Comparison of ENCODE assay signal across 16 cellular contexts in the genomic region with DNA sequence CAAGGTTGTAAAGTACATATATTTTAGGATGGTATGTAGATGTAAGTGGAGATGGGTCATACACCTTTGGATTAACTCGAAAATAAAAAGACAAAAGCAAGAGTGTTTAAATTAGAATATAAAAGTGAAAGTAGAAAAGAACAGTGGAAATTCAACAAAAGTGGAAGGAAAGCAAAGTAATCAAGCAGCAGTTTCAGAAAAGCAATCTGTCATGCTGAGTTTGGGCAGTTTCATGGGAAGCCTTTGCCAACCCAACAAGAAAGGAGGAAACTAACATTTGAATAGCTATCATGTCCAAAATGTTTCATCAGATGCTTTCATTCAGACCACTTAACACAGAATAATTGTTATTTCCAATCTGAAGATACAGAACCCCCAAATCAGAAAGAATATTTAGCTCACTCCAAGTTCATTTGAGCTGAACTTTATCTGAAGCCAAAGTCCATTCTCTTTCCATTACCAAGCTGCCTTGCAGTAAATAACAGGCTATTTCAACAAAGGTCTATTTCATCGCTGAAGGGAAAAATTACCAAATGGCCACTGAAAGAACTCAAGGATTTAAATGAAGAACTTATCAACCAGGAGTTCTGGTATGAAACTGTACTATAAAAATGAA. TPM values are rescaled to one million over a fixed set of nuclear protein-coding genes. Genes with fewer than 3 reads are reported as not detected.
A peak's percentile ranks its signal among the peaks of the same experiment; 100 is the strongest.
DNase-seq lines count a peak whose midpoint lies in the region; ATAC-seq and TF ChIP-seq lines count a peak whose summit lies in the region.
"Had no signal": no experiment of that assay in that cellular context is flagged by ENCODE, and none has a peak within 500 bp of the region (broad histone marks: within the 10 kb centered on the region; RNA-seq: fewer than 3 reads in every experiment).

No MANE protein-coding gene starts in this region.

- dilution Hi-C loops in IMR-90 (cut with HindIII; ENCODE audit: low sequenced_read_pairs, unreplicated experiment), result no loop called here

- peak overlapping the region; percentile 64; the same call in 1 of the 2 replicates for H2BK20ac ChIP-seq in IMR-90 (ENCODE audit: low read depth, low read length)

- H3K56ac ChIP-seq in IMR-90 (ENCODE audit: extremely low read depth, insufficient read depth, low read length), result no peak overlapping the region

- H2AK9ac ChIP-seq in IMR-90 (replicated peaks; ENCODE audit: low read depth, low read length, poor library complexity), result no peak overlapping the region

- H3K27me3 ChIP-seq in DND-41 (ENCODE audit: insufficient read depth, low read length, poor library complexity) (no peaks in the 10 kb centered on the region), IMR-90 (ENCODE audit: control insufficient read depth, insufficient read depth, low read length) (no peaks in the 10 kb centered on the region)

- H3K9me3 ChIP-seq in DND-41 (ENCODE audit: insufficient read depth, low read length, severe bottlenecking) (no peaks in the 10 kb centered on the region), IMR-90 (ENCODE audit: control insufficient read depth, insufficient read depth, low read length) (no peaks in the 10 kb centered on the region)

- TF ChIP-seq RAD21 in IMR-90 (IDR thresholded peaks at IDR 0.05; ENCODE audit: low read length), result no peak

- H3K27ac ChIP-seq in DND-41 (ENCODE audit: low read length) (peak overlapping the region; percentile 95), IMR-90 (ENCODE audit: insufficient read depth, low read length) (no peak overlapping the region)

- CTCF ChIA-PET in IMR-90 (lab: Yijun Ruan, JAX), result interaction anchor here (1.1 kb wide), 1 partner anchor 21 kb away, joined by 3 read pairs; no protein-coding TSS in a partner anchor

- H3K9ac ChIP-seq in DND-41 (ENCODE audit: low read depth, low read length) (peak overlapping the region; percentile 91; the same call in 1 of the 2 replicates), IMR-90 (ENCODE audit: low read depth, low read length) (no peak overlapping the region)

- TF ChIP-seq CTCF in DND-41 (IDR thresholded peaks at IDR 0.05; ENCODE audit: borderline replicate concordance, extremely low read depth, low read length, poor library complexity, severe bottlenecking), result no peak
- no peak for TF ChIP-seq CTCF in IMR-90 (conservative IDR thresholded peaks at IDR 0.05; ENCODE audit: low read depth, low read length)
- no peak for TF ChIP-seq CTCF in neural crest cell (conservative IDR thresholded peaks at IDR 0.05)

- no peak for DNase-seq in DND-41
- DNase-seq in IMR-90, result no peak
- no peak for DNase-seq in neural crest cell (ENCODE audit: low read depth, low spot score)
- no peak for DNase-seq in D341Med (ENCODE audit: low spot score)
- DNase-seq in COLO829 (ENCODE audit: low spot score), result no peak
- DNase-seq: activated gamma-delta T cell treated with Interleukin-2 at 50 U/mL for 16 hours, DMS 273 treated with DMSO at 0.1 percent for 48 hours, H7, NCI-H1417 treated with DMSO at 0.1 percent for 48 hours, NCI-H510A, right cardiac atrium, WERI-Rb-1 had no signal

- no peak overlapping the region; the same call in 2 of the 3 replicates for H2BK15ac ChIP-seq in IMR-90 (ENCODE audit: low read depth, low read length)

- no peak overlapping the region for H2AK5ac ChIP-seq in IMR-90 (ENCODE audit: low read depth, low read length)

- peak overlapping the region; percentile 64; the same call in 1 of the 2 replicates for H4K91ac ChIP-seq in IMR-90 (ENCODE audit: insufficient read depth, low read depth, low read length)

- 0 out of 2 replicates have a peak overlapping the region, but pooled peaks have one; percentile 19 for H3K23ac ChIP-seq in IMR-90 (ENCODE audit: low read depth, low read length)

- peak overlapping the region; percentile 59 to 71; a peak in 3 of 4 replicates for H4K8ac ChIP-seq in IMR-90 (ENCODE audit: low read depth in 2 of 2, low read length in 2 of 2)

- H3K9me1 ChIP-seq in IMR-90 (ENCODE audit: insufficient read depth, low read length), result 0 out of 2 replicates have a peak, but pooled peaks cover 2% of the 10 kb centered on the region

- peaks cover 6% of the 10 kb centered on the region for H3K27me3 Mint-ChIP-seq in activated naive CD8-positive, alpha-beta T cell
- no peaks in the 10 kb centered on the region for H3K27me3 Mint-ChIP-seq in neural crest cell (ENCODE audit: low read depth)

- intact Hi-C loops in IMR-90 (cut with micrococcal nuclease), result no loop called here

- in situ Hi-C loops in IMR-90 (cut with MboI; ENCODE audit: low sequenced_read_pairs), result no loop called here

- POLR2A ChIA-PET in IMR-90 (lab: Charles Lee; ENCODE audit: unreplicated experiment), result no interaction called here

- peak overlapping the region; percentile 51; the same call in 1 of the 2 replicates for H3K18ac ChIP-seq in IMR-90 (ENCODE audit: low read depth, low read length)

- H3K36me3 Mint-ChIP-seq in activated naive CD8-positive, alpha-beta T cell, result peaks cover 9% of the 10 kb centered on the region
- peaks cover 6% of the 10 kb centered on the region for H3K36me3 Mint-ChIP-seq in neural crest cell (ENCODE audit: low read depth)

- ATAC-seq in DND-41 (ENCODE audit: insufficient read depth, low read depth), result no peak
- no peak for ATAC-seq in IMR-90 (ENCODE audit: low read depth)
- no peak for ATAC-seq in HG03095 (IDR thresholded peaks at IDR 0.05; ENCODE audit: unreplicated experiment)
- ATAC-seq: right cardiac atrium, Right ventricle myocardium inferior had no signal

- H2AFZ ChIP-seq in DND-41 (ENCODE audit: low read depth, low read length) (peak overlapping the region; percentile 54), IMR-90 (replicated peaks; ENCODE audit: low read length, poor library complexity) (no peak overlapping the region)

- H3K4me2 ChIP-seq in DND-41 (ENCODE audit: insufficient read depth, low read length) (peak overlapping the region; percentile 14), IMR-90 (ENCODE audit: low read depth, low read length) (peak overlapping the region; percentile 54; the same call in 1 of the 2 replicates)

- peak overlapping the region; percentile 59 for H2BK120ac ChIP-seq in IMR-90 (ENCODE audit: low read depth, low read length)

- H3K79me1 ChIP-seq in IMR-90 (ENCODE audit: low read depth in 1 of 2, low read length in 2 of 2), result peaks cover 11 to 14% of the 10 kb centered on the region in 2 experiments; a peak in 3 of 4 replicates

- H3K4me1 ChIP-seq in DND-41 (ENCODE audit: insufficient read depth, low read length) (peaks cover 84% of the 10 kb centered on the region), IMR-90 (ENCODE audit: control insufficient read depth, insufficient read depth, low read length) (peaks cover 12% of the 10 kb centered on the region)

- H3K4me3 Mint-ChIP-seq in activated naive CD8-positive, alpha-beta T cell, result peak overlapping the region; percentile 93
- H3K4me3 Mint-ChIP-seq in neural crest cell, result peak overlapping the region; percentile 97

- peaks cover 22% of the 10 kb centered on the region for H3K36me3 ChIP-seq in DND-41 (ENCODE audit: insufficient read depth, low read length)
- peaks cover 4% of the 10 kb centered on the region for H3K36me3 ChIP-seq in IMR-90 (ENCODE audit: control insufficient read depth, insufficient read depth, low read length)

- no peak for TF ChIP-seq POLR2A in IMR-90 (IDR thresholded peaks at IDR 0.05; ENCODE audit: low read depth, low read length)

- peak overlapping the region; percentile 97 for H3K27ac Mint-ChIP-seq in activated naive CD8-positive, alpha-beta T cell
- no peak overlapping the region for H3K27ac Mint-ChIP-seq in neural crest cell (ENCODE audit: unreplicated experiment)

- no peaks in the 10 kb centered on the region for H3K9me3 Mint-ChIP-seq in activated naive CD8-positive, alpha-beta T cell (ENCODE audit: low read depth)
- H3K9me3 Mint-ChIP-seq in neural crest cell, result no peaks in the 10 kb centered on the region

- no CpG with 5 or more reads among the region's 2 CpGs for WGBS in IMR-90 (ENCODE audit: extremely low coverage in 2 of 2, insufficient read length in 1 of 2), 2 experiments

- H3K4me1 Mint-ChIP-seq in activated naive CD8-positive, alpha-beta T cell (ENCODE audit: low read depth), result peaks cover 43% of the 10 kb centered on the region
- H3K4me1 Mint-ChIP-seq in neural crest cell, result peaks cover 39% of the 10 kb centered on the region

- no peaks in the 10 kb centered on the region; the same call in 1 of the 2 replicates for H4K20me1 ChIP-seq in DND-41 (ENCODE audit: insufficient read depth, low read length)
- H4K20me1 ChIP-seq in IMR-90 (ENCODE audit: insufficient read depth, low read length), result no peaks in the 10 kb centered on the region

- H2BK5ac ChIP-seq in IMR-90 (ENCODE audit: low read depth, low read length, poor library complexity, severe bottlenecking), result no peak overlapping the region

- H3K79me2 ChIP-seq in DND-41 (ENCODE audit: insufficient read depth, low read length), result peaks cover 38% of the 10 kb centered on the region

- peak overlapping the region; percentile 25; the same call in 1 of the 2 replicates for H3K4ac ChIP-seq in IMR-90 (ENCODE audit: low read depth, low read length)

- no peak overlapping the region for H3K14ac ChIP-seq in IMR-90 (replicated peaks; ENCODE audit: low read depth, low read length)

- BruUV-seq in IMR-90 (replicated peaks; lab: Mats Ljungman, UMichigan), result no TSS peak

- H4K5ac ChIP-seq in IMR-90 (ENCODE audit: low read depth, low read length), result peak overlapping the region; percentile 76; the same call in 1 of the 2 replicates

- no peak overlapping the region for H3K4me3 ChIP-seq in DND-41 (ENCODE audit: low read depth in 1 of 2, low read length in 2 of 2)
- no peak overlapping the region for H3K4me3 ChIP-seq in IMR-90 (ENCODE audit: insufficient read depth, low read depth, low read length)

RNA-seq across cellular contexts. Expression of a gene that starts 1.8 kb away (rescaled TPM):
- total RNA-seq in IMR-90 (2012; rRNA removed) (47.5 and 85.8 TPM in 2 replicates), neural crest cell (58.8 and 64.4 TPM in 2 replicates)
- polyA plus RNA-seq in IMR-90 (2012; rRNA removed), result 27.3 and 34.7 TPM in 2 replicates
- polyA plus RNA-seq in IMR-90 (2012; cell fraction: cytosol; rRNA removed), result 3.8 and 4.3 TPM in 2 replicates
- 5.7 and 33.2 TPM in 2 replicates for polyA plus RNA-seq in IMR-90 (2012; cell fraction: nucleus; rRNA removed; ENCODE audit: low replicate concordance)

RNA-seq across cellular contexts. Expression of a gene that starts 24.4 kb away (rescaled TPM):
- total RNA-seq in IMR-90 (2012; rRNA removed) (54.3 and 59.7 TPM in 2 replicates), neural crest cell (85.2 and 85.3 TPM in 2 replicates)
- 21.3 and 22.8 TPM in 2 replicates for polyA plus RNA-seq in IMR-90 (2012; rRNA removed)
- polyA plus RNA-seq in IMR-90 (2012; cell fraction: cytosol; rRNA removed), result 6.7 and 10.4 TPM in 2 replicates
- 5.3 and 8.3 TPM in 2 replicates for polyA plus RNA-seq in IMR-90 (2012; cell fraction: nucleus; rRNA removed; ENCODE audit: low replicate concordance)

RNA-seq across cellular contexts. Expression of a gene that starts 34.4 kb away (rescaled TPM):
- total RNA-seq in IMR-90 (2012; rRNA removed) (1.4 TPM in 2 replicates), neural crest cell (0.25 and 0.51 TPM in 2 replicates)
- polyA plus RNA-seq in IMR-90 (2012; rRNA removed), result 2.0 and 2.8 TPM in 2 replicates
- polyA plus RNA-seq in IMR-90 (2012; cell fraction: cytosol; rRNA removed), result 0.68 and 0.71 TPM in 2 replicates
- 1.1 and 4.1 TPM in 2 replicates for polyA plus RNA-seq in IMR-90 (2012; cell fraction: nucleus; rRNA removed; ENCODE audit: low replicate concordance)
- total RNA-seq: H7, HT-29, Right ventricle myocardium inferior had no signal
